Comparison of ENCODE assay signal across 31 cellular contexts in genomic region chr15:53251523-53251922, GRCh38.
"Had no signal": no experiment of that assay in that cellular context is flagged by ENCODE, and none has a peak within 500 bp of the region (broad histone marks: within the 10 kb centered on the region; RNA-seq: fewer than 3 reads in every experiment).

No MANE protein-coding gene starts in this region.

- H3K4me3 Mint-ChIP-seq: natural killer cell; nephron; neural progenitor cell; stimulated activated memory B cell treated with anti-CD40 and anti-IgM and Interleukin-4, amounts not matched to agents 10 μg/mL and 1 μg/mL and 100 μg/mL, for 72 hours; stimulated activated naive CD8-positive, alpha-beta T cell treated with anti-CD3 and anti-CD28 coated beads, Interleukin-15, amount 100 ng/mL, for 72 hours had no signal

- ATAC-seq: natural killer cell; psoas muscle; right cardiac atrium; sciatic nerve; stimulated activated memory B cell treated with anti-CD40 and anti-IgM and Interleukin-4, amounts not matched to agents 10 μg/mL and 1 μg/mL and 100 μg/mL, for 72 hours; stimulated activated naive CD8-positive, alpha-beta T cell treated with anti-CD3 and anti-CD28 coated beads, Interleukin-15, amount 100 ng/mL, for 72 hours; stimulated activated naive CD8-positive, alpha-beta T cell treated with anti-CD3 and anti-CD28 coated beads, Interleukin-15, Interleukin-2, amounts not matched to agents 100 U/mL and 50 U/mL, for 24 hours; upper lobe of right lung had no signal

- H3K4me1 ChIP-seq: parathyroid adenoma, psoas muscle, spleen, suprapubic skin, testis, tibial artery, transverse colon, upper lobe of right lung, uterus had no signal

- H3K27ac ChIP-seq: neural progenitor cell, ovary, parathyroid adenoma, psoas muscle, skin epidermis, spleen, suprapubic skin, testis, tibial artery, transverse colon, upper lobe of right lung, uterus had no signal

- H3K79me2 ChIP-seq: parathyroid adenoma had no signal

- H3K9me3 ChIP-seq: ovary, psoas muscle, spleen, suprapubic skin, testis, tibial artery, transverse colon, upper lobe of right lung, uterus had no signal

- DNase-seq: natural killer cell; occipital lobe; ovary; posterior cingulate gyrus; psoas muscle; right cardiac atrium; spleen; stimulated activated CD4-positive, alpha-beta T cell treated with anti-CD3 and anti-CD28 coated beads, Interleukin-12 subunit alpha, Interleukin-12 subunit beta, amount 100 ng/mL, for 4 hours; stimulated activated CD4-positive, alpha-beta T cell treated with anti-CD3 and anti-CD28 coated beads, Interleukin-1b, Interleukin-23, amount 100 ng/mL, for 48 hours; stimulated activated CD4-positive, alpha-beta T cell treated with anti-CD3 and anti-CD28 coated beads, Interleukin-4, amount 100 ng/mL, for 1 hour; stimulated activated CD4-positive, alpha-beta T cell treated with anti-CD3 and anti-CD28 coated beads, Interleukin-4, amount 100 ng/mL, for 4 hours; stimulated activated CD8-positive, alpha-beta memory T cell treated with anti-CD3 and anti-CD28 coated beads, Interleukin-4, amount 100 ng/mL, for 48 hours; stimulated activated naive CD4-positive, alpha-beta T cell; stimulated activated naive CD8-positive, alpha-beta T cell treated with anti-CD3 and anti-CD28 coated beads, Interleukin-15, amount 100 ng/mL, for 72 hours; stimulated activated naive CD8-positive, alpha-beta T cell treated with anti-CD3 and anti-CD28 coated beads, Interleukin-15, Interleukin-2, amounts not matched to agents 100 U/mL and 50 U/mL, for 24 hours; substantia nigra; testis; tibial artery; transverse colon; upper lobe of right lung; uterus had no signal

- H3K27me3 Mint-ChIP-seq: progenitor cell of endocrine pancreas; stimulated activated memory B cell treated with anti-CD40 and anti-IgM and Interleukin-4, amounts not matched to agents 10 μg/mL and 1 μg/mL and 100 μg/mL, for 72 hours; stimulated activated naive CD8-positive, alpha-beta T cell treated with anti-CD3 and anti-CD28 coated beads, Interleukin-15, amount 100 ng/mL, for 72 hours had no signal

- H3K9ac ChIP-seq: neural progenitor cell, parathyroid adenoma had no signal

- H3K36me3 Mint-ChIP-seq: natural killer cell; neural progenitor cell; stimulated activated memory B cell treated with anti-CD40 and anti-IgM and Interleukin-4, amounts not matched to agents 10 μg/mL and 1 μg/mL and 100 μg/mL, for 72 hours; type B pancreatic cell had no signal

- H3K9me3 Mint-ChIP-seq: nephron, type B pancreatic cell had no signal

- H3K4me2 ChIP-seq: smooth muscle cell had no signal

- H3K36me3 ChIP-seq: neural progenitor cell, ovary, spleen, suprapubic skin, tibial artery, transverse colon, upper lobe of right lung, uterus had no signal

- H3K27ac Mint-ChIP-seq: natural killer cell; nephron; neural progenitor cell; stimulated activated memory B cell treated with anti-CD40 and anti-IgM and Interleukin-4, amounts not matched to agents 10 μg/mL and 1 μg/mL and 100 μg/mL, for 72 hours; type B pancreatic cell had no signal

- H2AFZ ChIP-seq: neural progenitor cell, parathyroid adenoma had no signal

- H3K27me3 ChIP-seq: neural progenitor cell, ovary, spleen, testis, tibial artery, transverse colon, upper lobe of right lung, uterus had no signal

- H3K4me1 Mint-ChIP-seq: natural killer cell; nephron; stimulated activated memory B cell treated with anti-CD40 and anti-IgM and Interleukin-4, amounts not matched to agents 10 μg/mL and 1 μg/mL and 100 μg/mL, for 72 hours; stimulated activated naive CD8-positive, alpha-beta T cell treated with anti-CD3 and anti-CD28 coated beads, Interleukin-15, amount 100 ng/mL, for 72 hours had no signal

- H3K4me3 ChIP-seq: neural progenitor cell, ovary, psoas muscle, skin epidermis, smooth muscle cell, spleen, suprapubic skin, testis, tibial artery, transverse colon, upper lobe of right lung, uterus had no signal
